8 cellular contexts compared by ENCODE assay signal in genomic region chr1:45686081-45687013, GRCh38. TPM values are rescaled to one million over a fixed set of nuclear protein-coding genes. Genes with fewer than 3 reads are reported as not detected.
DNase-seq lines count a peak whose midpoint lies in the region; ATAC-seq and TF ChIP-seq lines count a peak whose summit lies in the region.

TSS of gene GPBP1L1 (minus strand) at chr1:45686533. CDS start at chr1:45659087, 27,446 bp downstream.

- no peak for TF ChIP-seq CTCF in BE2C (IDR thresholded peaks at IDR 0.05; ENCODE audit: low read depth, low read length)

- ATAC-seq in HG03439 (IDR thresholded peaks at IDR 0.05; ENCODE audit: unreplicated experiment) (peak; percentile 58), left colon (peak; percentile 78)

- H3K27ac ChIP-seq in cingulate gyrus (ENCODE audit: low read depth, low read length) = peak within 1 kb of the TSS; percentile 97

- H3K36me3 ChIP-seq in BE2C = no peaks in the 10 kb centered on the region

- H3K4me1 ChIP-seq in BE2C = no peaks in the 10 kb centered on the region

- DNase-seq in BE2C (peak; percentile 93), NCI-H524 (lab: John Stamatoyannopoulos, UW) (peak; percentile 85 to 94), left colon (peak; percentile 98)
- peak; percentile 98 for DNase-seq in activated CD4-positive, alpha-beta T cell treated with anti-CD3 and anti-CD28 coated beads for 4 hours
- peak; percentile 98 for DNase-seq in stimulated activated CD4-positive, alpha-beta T cell treated with anti-CD3 and anti-CD28 coated beads, Interleukin-1b, Interleukin-23, amount 100 ng/mL, for 48 hours

- intact Hi-C loops in left colon (cut with DNase I, micrococcal nuclease) = loop anchor here in 1 of 2 donors (10.0 kb wide), 1 partner anchor 102 kb away; the partner anchor contains the start of gene NASP

- no peaks in the 10 kb centered on the region for H3K27me3 ChIP-seq in BE2C

- H3K9me3 ChIP-seq in BE2C = no peaks in the 10 kb centered on the region

- peak; percentile 72 for TF ChIP-seq POLR2A in GM19193 (IDR thresholded peaks at IDR 0.05; ENCODE audit: extremely low read depth, insufficient read depth, insufficient read length)

- H3K4me3 ChIP-seq in BE2C (ENCODE audit: low read depth, low read length) = peak within 1 kb of the TSS; percentile 93

RNA-seq across cellular contexts. Expression of gene GPBP1L1, which starts in this region (rescaled TPM):
- polyA plus RNA-seq in BE2C (2012; ENCODE audit: insufficient read depth, insufficient read length, low read depth) = 44.0 TPM
- total RNA-seq in left colon = 100 to 1,000 TPM; 193 to 195 TPM

Comparison
In these comparisons a context has a peak if more than half of its experiments do, and no peak if none do; other contexts are left out.
1. Peak in every context shown above with its lines: DNase-seq, ATAC-seq, H3K4me3 ChIP-seq and H3K27ac ChIP-seq.